Comparison of ENCODE assay signal across 27 cellular contexts in genomic region chr7:68244411-68244810, GRCh38.
"Had no signal": no experiment of that assay in that cellular context is flagged by ENCODE, and none has a peak within 500 bp of the region (broad histone marks: within the 10 kb centered on the region; RNA-seq: fewer than 3 reads in every experiment).

No MANE protein-coding gene starts in this region.

- H3K27ac Mint-ChIP-seq: activated B cell treated with CpG ODN at 0.5 μM for 24 hours; activated CD8-positive, alpha-beta T cell treated with anti-CD3 and anti-CD28 coated beads for 36 hours; activated naive CD4-positive, alpha-beta T cell treated with anti-CD3 and anti-CD28 coated beads for 36 hours; activated naive CD4-positive, alpha-beta T cell treated with anti-CD3 and anti-CD28 coated beads, Interleukin-2, amount 50 U/mL, for 24 hours; activated naive CD8-positive, alpha-beta T cell treated with anti-CD3 and anti-CD28 coated beads, Interleukin-2, amount 10 ng/mL, durations not matched to agents 7 days and 5 days; activated T-helper 1 cell treated with anti-CD3 and anti-CD28 coated beads, Interleukin-12 subunit alpha, Interleukin-12 subunit beta, Interleukin-2, Interleukin-4 antibody, amounts not matched to agents 30 ng/mL and 10 ng/mL and 1 ng/mL, durations not matched to agents 14 hours and 24 hours and 36 hours; activated T-helper 2 cell treated with anti-CD3 and anti-CD28 coated beads, Interferon-gamma antibody, Interleukin-2, Interleukin-4, amounts not matched to agents 10 μg/mL and 5 μg/mL and 100 μg/mL, durations not matched to agents 14 hours and 24 hours and 36 hours; brain; endodermal cell; T-helper 17 cell; T-helper 2 cell treated with Interferon-gamma antibody and Interleukin-4, amounts not matched to agents 5 μg/mL and 100 μg/mL, for 36 hours had no signal

- DNase-seq: activated B cell treated with CpG ODN at 0.5 μM for 24 hours; activated CD4-positive, alpha-beta T cell treated with anti-CD3 and anti-CD28 coated beads for 48 hours; activated CD4-positive, alpha-beta T cell treated with anti-CD3 and anti-CD28 coated beads, Interleukin-2, amount 50 U/mL, for 1 hour; activated CD4-positive, alpha-beta T cell treated with anti-CD3 and anti-CD28 coated beads, Interleukin-2, amount 50 U/mL, for 48 hours; activated CD8-positive, alpha-beta memory T cell treated with anti-CD3 and anti-CD28 coated beads for 24 hours; activated CD8-positive, alpha-beta T cell treated with anti-CD3 and anti-CD28 coated beads for 36 hours; activated effector memory CD4-positive, alpha-beta T cell treated with anti-CD3 and anti-CD28 coated beads, Interleukin-2, amount 50 U/mL, for 16 hours; activated naive CD4-positive, alpha-beta T cell treated with anti-CD3 and anti-CD28 coated beads for 36 hours; activated naive CD8-positive, alpha-beta T cell treated with anti-CD3 and anti-CD28 coated beads, Interleukin-2, amount 10 ng/mL, durations not matched to agents 7 days and 5 days; activated T-cell treated with anti-CD3 and anti-CD28 coated beads, Interleukin-2, amount 50 U/mL, for 1 hour; activated T-cell treated with anti-CD3 and anti-CD28 coated beads, Interleukin-2, amount 50 U/mL, for 48 hours; central memory CD4-positive, alpha-beta T cell; cerebellar nuclear complex; colonic mucosa; effector memory CD4-positive, alpha-beta T cell; endodermal cell; foreskin fibroblast; T-helper 17 cell; T1000; WERI-Rb-1 had no signal

- ATAC-seq: activated CD4-positive, CD25-positive, alpha-beta regulatory T cell treated with anti-CD3 and anti-CD28 coated beads, Interleukin-2, amount 50 U/mL, for 24 hours; activated CD8-positive, alpha-beta T cell treated with anti-CD3 and anti-CD28 coated beads for 36 hours; esophagus mucosa; T-helper 17 cell had no signal

- H3K36me3 Mint-ChIP-seq: activated naive CD8-positive, alpha-beta T cell treated with anti-CD3 and anti-CD28 coated beads, Interleukin-2, amount 10 ng/mL, durations not matched to agents 7 days and 5 days; brain had no signal
